Comparison of ENCODE assay signal across 9 cellular contexts in genomic region chr12:51971679-51972423, GRCh38. TPM values are rescaled to one million over a fixed set of nuclear protein-coding genes. Genes with fewer than 3 reads are reported as not detected.
DNase-seq lines count a peak whose midpoint lies in the region; ATAC-seq, FAIRE-seq and TF ChIP-seq lines count a peak whose summit lies in the region.
"Had no signal": no experiment of that assay in that cellular context is flagged by ENCODE, and none has a peak within 500 bp of the region (broad histone marks: within the 10 kb centered on the region; RNA-seq: fewer than 3 reads in every experiment).

No MANE protein-coding gene starts in this region.

- intact Hi-C loops in mammary epithelial cell (cut with micrococcal nuclease) = loop anchor here (1.0 kb wide), 1 partner anchor 17 kb away; no protein-coding TSS in a partner anchor

- peaks cover 4% of the 10 kb centered on the region for H3K36me3 ChIP-seq in mammary epithelial cell (ENCODE audit: insufficient read depth, low read length)
- no peaks in the 10 kb centered on the region for H3K36me3 ChIP-seq in parathyroid adenoma (ENCODE audit: control insufficient read depth, insufficient read depth, low read length)

- H4K20me1 ChIP-seq in mammary epithelial cell (ENCODE audit: insufficient read depth, low read length) = no peaks in the 10 kb centered on the region

- H2AFZ ChIP-seq in mammary epithelial cell (ENCODE audit: low read depth, low read length) = no peak overlapping the region
- no peak overlapping the region for H2AFZ ChIP-seq in parathyroid adenoma

- peak overlapping the region; percentile 79 for H3K4me2 ChIP-seq in mammary epithelial cell (ENCODE audit: insufficient read depth, low read depth, low read length)
- H3K4me2 ChIP-seq in parathyroid adenoma (ENCODE audit: low read length) = peak overlapping the region; percentile 46

- TF ChIP-seq CTCF in mammary epithelial cell (conservative IDR thresholded peaks at IDR 0.05 in 1 of 2, IDR thresholded peaks at IDR 0.05 in 1 of 2; ENCODE audit: extremely low read depth in 1 of 2, insufficient read depth in 1 of 2, low read depth in 1 of 2, low read length in 2 of 2) = no peak
- TF ChIP-seq CTCF in parathyroid adenoma (IDR thresholded peaks at IDR 0.05) = no peak

- ATAC-seq in GM18511 (IDR thresholded peaks at IDR 0.05; ENCODE audit: unreplicated experiment) = peak; percentile 59
- ATAC-seq in HG03354 (IDR thresholded peaks at IDR 0.05; ENCODE audit: poor library complexity, severe bottlenecking, unreplicated experiment) = peak; percentile 40
- no peak for ATAC-seq in HG03280 (IDR thresholded peaks at IDR 0.05; ENCODE audit: unreplicated experiment)

- CTCF ChIA-PET in mammary epithelial cell (lab: Charles Lee; ENCODE audit: low non-redundant PET) = interaction anchor here (0.5 kb wide), 1 partner anchor 453 kb away, joined by 6 read pairs; no protein-coding TSS in a partner anchor

- H3K4me1 ChIP-seq in mammary epithelial cell (ENCODE audit: insufficient read depth, low read length) (peaks cover 43% of the 10 kb centered on the region), parathyroid adenoma (peaks cover 56% of the 10 kb centered on the region)

- peak overlapping the region; percentile 64 for H3K27ac ChIP-seq in mammary epithelial cell (ENCODE audit: insufficient read depth, low read depth, low read length)
- peak overlapping the region; percentile 68 for H3K27ac ChIP-seq in parathyroid adenoma

- dilution Hi-C loops in mammary epithelial cell (cut with HindIII; ENCODE audit: low sequenced_read_pairs) = no loop called here

- H3K9ac ChIP-seq in mammary epithelial cell (ENCODE audit: insufficient read depth, low read length) = no peak overlapping the region
- no peak overlapping the region for H3K9ac ChIP-seq in parathyroid adenoma

- H3K9me3 ChIP-seq in mammary epithelial cell (replicated peaks; ENCODE audit: insufficient read depth, low read length) (no peaks in the 10 kb centered on the region), parathyroid adenoma (ENCODE audit: control insufficient read depth, low read length) (no peaks in the 10 kb centered on the region)

- no TSS peak for BruUV-seq in mammary epithelial cell (replicated peaks; lab: Mats Ljungman, UMichigan)

- no peak for FAIRE-seq in urothelium cell line (lab: Jason Lieb, UNC)

- WGBS in mammary epithelial cell (ENCODE audit: low coverage, missing lambda C conversion rate) = 88% methylated on average over 3 of the region's 4 CpGs

- H3K4me3 ChIP-seq in mammary epithelial cell (replicated peaks in 1 of 3; ENCODE audit: insufficient read depth in 1 of 3, low read depth in 2 of 3, low read length in 3 of 3) = peak overlapping the region in 1 of 3 experiments; percentile 26
- no peak overlapping the region for H3K4me3 ChIP-seq in parathyroid adenoma (ENCODE audit: low read depth, low read length)

- H3K27me3 ChIP-seq in mammary epithelial cell (ENCODE audit: insufficient read depth, low read length) (no peaks in the 10 kb centered on the region), parathyroid adenoma (ENCODE audit: control insufficient read depth, insufficient read depth, low read length) (no peaks in the 10 kb centered on the region)

- DNase-seq in mammary epithelial cell = no peak
- DNase-seq in stimulated activated CD4-positive, alpha-beta T cell treated with anti-CD3 and anti-CD28 coated beads, Interleukin-4, amount 100 ng/mL, for 1 hour = no peak
- DNase-seq in NK-92 (lab: John Stamatoyannopoulos, UW; ENCODE audit: unreplicated experiment) = no peak
- no peak for DNase-seq in urothelium cell line (ENCODE audit: low spot score)
- DNase-seq: NCI-H1930 had no signal

- in situ Hi-C loops in mammary epithelial cell (cut with MboI; ENCODE audit: low sequenced_read_pairs in 2 of 2) = loop anchor here in 1 of 2 donors (5.0 kb wide), 1 partner anchor 45 kb away; no protein-coding TSS in a partner anchor

- H3K79me2 ChIP-seq in mammary epithelial cell (ENCODE audit: insufficient read depth, low read length) = peaks cover 67% of the 10 kb centered on the region
- peaks cover 52% of the 10 kb centered on the region for H3K79me2 ChIP-seq in parathyroid adenoma

RNA-seq across cellular contexts. Expression of gene ACVR1B, which starts 20.4 kb away (rescaled TPM):
- 10 to 100 TPM; 13.7 to 19.6 TPM for total RNA-seq in mammary epithelial cell
- polyA plus RNA-seq in mammary epithelial cell = 10.8 TPM
- 13.8 TPM for polyA minus RNA-seq in mammary epithelial cell

RNA-seq across cellular contexts. Expression of gene TAMALIN, which starts 34.9 kb away (rescaled TPM):
- under 1 TPM in 1 of 2 donors, not detected in 1; 0.50 TPM for total RNA-seq in mammary epithelial cell
- polyA plus RNA-seq in mammary epithelial cell = 0.10 TPM
- not detected for polyA minus RNA-seq in mammary epithelial cell
